ENCODE assay signal across 28 cellular contexts in the genomic region with DNA sequence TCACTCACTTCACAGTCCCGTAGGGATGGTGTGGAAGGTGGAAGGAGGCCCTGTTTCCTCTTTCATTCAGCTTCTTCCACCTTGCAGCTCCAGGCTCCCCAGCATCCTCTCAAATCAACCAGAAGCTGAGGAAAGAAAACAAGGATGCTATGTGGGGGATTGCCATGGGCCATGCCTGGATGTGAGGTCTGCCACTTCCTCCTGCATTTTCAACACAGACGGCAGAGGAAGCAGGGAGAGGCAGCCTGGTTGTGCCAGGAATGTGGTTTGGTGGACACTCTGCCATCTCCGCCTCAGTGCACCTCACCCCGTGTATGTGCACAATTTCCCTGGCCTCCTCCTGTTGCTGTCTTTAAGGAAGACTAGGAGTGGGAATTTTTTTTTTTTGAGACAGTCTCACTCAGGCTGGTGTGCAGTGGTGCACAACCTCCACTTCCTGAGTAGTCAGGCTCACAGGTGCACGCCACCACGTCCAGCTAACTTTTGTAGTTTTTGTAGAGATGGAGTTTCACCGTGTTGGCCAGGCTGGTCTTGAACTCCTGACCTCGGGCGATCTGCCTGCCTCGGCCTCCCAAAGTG.
DNase-seq lines count a peak whose midpoint lies in the region; ATAC-seq and TF ChIP-seq lines count a peak whose summit lies in the region.
"Had no signal": no experiment of that assay in that cellular context is flagged by ENCODE, and none has a peak within 500 bp of the region (broad histone marks: within the 10 kb centered on the region; RNA-seq: fewer than 3 reads in every experiment).

No MANE protein-coding gene starts in this region.

- no peaks in the 10 kb centered on the region for H4K20me1 ChIP-seq in BLaER1 treated with 17β-estradiol and CSF1 and Interleukin-3, amounts not matched to agents 10 nM and 100 nM

- no peak overlapping the region for H3K4me3 Mint-ChIP-seq in nephron progenitor cell
- H3K4me3 Mint-ChIP-seq: CD8-positive, alpha-beta T cell; T-helper 1 cell treated with Interleukin-12 subunit alpha and Interleukin-12 subunit beta and Interleukin-4 antibody, amounts not matched to agents 30 μg/mL and 1 μg/mL, for 36 hours had no signal

- no peak overlapping the region for H3K4me3 ChIP-seq in BLaER1 treated with 17β-estradiol and CSF1 and Interleukin-3, amounts not matched to agents 10 nM and 100 nM
- H3K4me3 ChIP-seq: MG63, Peyer's patch, SK-N-MC had no signal

- peaks cover 0 to 11% (median 1%) of the 10 kb centered on the region in 11 experiments; a peak in 8 of 22 replicates for H3K9me3 ChIP-seq in BLaER1 treated with 17β-estradiol and CSF1 and Interleukin-3, amounts not matched to agents 10 nM and 100 nM (replicated peaks in 1 of 11)
- H3K9me3 ChIP-seq: Caco-2, MG63, Peyer's patch had no signal

- peak; percentile 59 for ATAC-seq in GM18909 (IDR thresholded peaks at IDR 0.05; ENCODE audit: poor library complexity, unreplicated experiment)
- no peak for ATAC-seq in GM19328 (IDR thresholded peaks at IDR 0.05; ENCODE audit: unreplicated experiment)
- no peak for ATAC-seq in HG02571 (IDR thresholded peaks at IDR 0.05; ENCODE audit: unreplicated experiment)
- ATAC-seq: CD8-positive, alpha-beta T cell had no signal

- H3K4me1 ChIP-seq in BLaER1 treated with 17β-estradiol and CSF1 and Interleukin-3, amounts not matched to agents 10 nM and 100 nM = peaks cover 0 to 18% (median 11%) of the 10 kb centered on the region in 10 experiments; a peak in 16 of 20 replicates
- H3K4me1 ChIP-seq: Caco-2 had no signal

- peak overlapping the region in 9 of 11 experiments; percentile 26 to 64 (median 53); a peak in 17 of 22 replicates for H3K4me2 ChIP-seq in BLaER1 treated with 17β-estradiol and CSF1 and Interleukin-3, amounts not matched to agents 10 nM and 100 nM

- DNase-seq in nephron progenitor cell (no peak), cardiac septum (ENCODE audit: low spot score) (no peak)
- DNase-seq: C1 segment of cervical spinal cord; Caco-2; CD8-positive, alpha-beta T cell; DMS 273 treated with DMSO at 0.1 percent for 48 hours; DMS79; GF-D8; IMR-90; KG1; MG63; NCI-H1105 treated with DMSO at 0.1 percent for 48 hours; NCI-H146; NCI-H1930; NCI-H2107; NCI-H524; NCI-H748 treated with DMSO at 0.1 percent for 48 hours; NK-92 treated with Interleukin-12 subunit alpha and Interleukin-12 subunit beta, amount 100 ng/mL, for 24 hours; Peyer's patch; SIG-M5; SW 1271 had no signal

- TF ChIP-seq CTCF in nephron progenitor cell (IDR thresholded peaks at IDR 0.05) = no peak

- H3K36me3 ChIP-seq in BLaER1 treated with 17β-estradiol and CSF1 and Interleukin-3, amounts not matched to agents 10 nM and 100 nM = no peaks in the 10 kb centered on the region
- H3K36me3 ChIP-seq: MG63, Peyer's patch had no signal

- H3K9me3 Mint-ChIP-seq in nephron progenitor cell = peaks cover 10% of the 10 kb centered on the region

- peaks cover 8% of the 10 kb centered on the region for H3K27me3 Mint-ChIP-seq in nephron progenitor cell (ENCODE audit: low read depth, poor library complexity)

- peak overlapping the region; percentile 39 for H3K27ac Mint-ChIP-seq in nephron progenitor cell
- H3K27ac Mint-ChIP-seq: CD8-positive, alpha-beta T cell; T-helper 1 cell treated with Interleukin-12 subunit alpha and Interleukin-12 subunit beta and Interleukin-4 antibody, amounts not matched to agents 30 μg/mL and 1 μg/mL, for 36 hours had no signal

- no peak overlapping the region for H3K27ac ChIP-seq in BLaER1 treated with 17β-estradiol and CSF1 and Interleukin-3, amounts not matched to agents 10 nM and 100 nM
- H3K27ac ChIP-seq: Peyer's patch, SK-N-MC had no signal

- H3K4me1 Mint-ChIP-seq in nephron progenitor cell = peaks cover 2% of the 10 kb centered on the region

- no peaks in the 10 kb centered on the region for H3K27me3 ChIP-seq in BLaER1 treated with 17β-estradiol and CSF1 and Interleukin-3, amounts not matched to agents 10 nM and 100 nM
- H3K27me3 ChIP-seq: MG63, Peyer's patch had no signal

- no peaks in the 10 kb centered on the region for H3K36me3 Mint-ChIP-seq in nephron progenitor cell (ENCODE audit: low read depth)
- H3K36me3 Mint-ChIP-seq: CD8-positive, alpha-beta T cell had no signal

- intact Hi-C loops in cardiac septum (cut with DNase I) = no loop called here

- no peak overlapping the region for H3K9ac ChIP-seq in BLaER1 treated with 17β-estradiol and CSF1 and Interleukin-3, amounts not matched to agents 10 nM and 100 nM

TF ChIP-seq in PFSK-1, 5 proteins besides CTCF, POLR2A, EP300 and RAD21:
- no peak for TF ChIP-seq SIN3A (IDR thresholded peaks at IDR 0.05; ENCODE audit: borderline replicate concordance, insufficient read depth, low read length)
- no peak for TF ChIP-seq TAF1 (IDR thresholded peaks at IDR 0.05; ENCODE audit: borderline replicate concordance, insufficient read depth, low read length)
- TF ChIP-seq, protein P1, sequence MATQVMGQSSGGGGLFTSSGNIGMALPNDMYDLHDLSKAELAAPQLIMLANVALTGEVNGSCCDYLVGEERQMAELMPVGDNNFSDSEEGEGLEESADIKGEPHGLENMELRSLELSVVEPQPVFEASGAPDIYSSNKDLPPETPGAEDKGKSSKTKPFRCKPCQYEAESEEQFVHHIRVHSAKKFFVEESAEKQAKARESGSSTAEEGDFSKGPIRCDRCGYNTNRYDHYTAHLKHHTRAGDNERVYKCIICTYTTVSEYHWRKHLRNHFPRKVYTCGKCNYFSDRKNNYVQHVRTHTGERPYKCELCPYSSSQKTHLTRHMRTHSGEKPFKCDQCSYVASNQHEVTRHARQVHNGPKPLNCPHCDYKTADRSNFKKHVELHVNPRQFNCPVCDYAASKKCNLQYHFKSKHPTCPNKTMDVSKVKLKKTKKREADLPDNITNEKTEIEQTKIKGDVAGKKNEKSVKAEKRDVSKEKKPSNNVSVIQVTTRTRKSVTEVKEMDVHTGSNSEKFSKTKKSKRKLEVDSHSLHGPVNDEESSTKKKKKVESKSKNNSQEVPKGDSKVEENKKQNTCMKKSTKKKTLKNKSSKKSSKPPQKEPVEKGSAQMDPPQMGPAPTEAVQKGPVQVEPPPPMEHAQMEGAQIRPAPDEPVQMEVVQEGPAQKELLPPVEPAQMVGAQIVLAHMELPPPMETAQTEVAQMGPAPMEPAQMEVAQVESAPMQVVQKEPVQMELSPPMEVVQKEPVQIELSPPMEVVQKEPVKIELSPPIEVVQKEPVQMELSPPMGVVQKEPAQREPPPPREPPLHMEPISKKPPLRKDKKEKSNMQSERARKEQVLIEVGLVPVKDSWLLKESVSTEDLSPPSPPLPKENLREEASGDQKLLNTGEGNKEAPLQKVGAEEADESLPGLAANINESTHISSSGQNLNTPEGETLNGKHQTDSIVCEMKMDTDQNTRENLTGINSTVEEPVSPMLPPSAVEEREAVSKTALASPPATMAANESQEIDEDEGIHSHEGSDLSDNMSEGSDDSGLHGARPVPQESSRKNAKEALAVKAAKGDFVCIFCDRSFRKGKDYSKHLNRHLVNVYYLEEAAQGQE (IDR thresholded peaks at IDR 0.05; ENCODE audit: insufficient read depth in 1 of 2, low read depth in 2 of 2, low read length in 2 of 2) = no peak
- TF ChIP-seq POLR2AphosphoS5 (IDR thresholded peaks at IDR 0.05; ENCODE audit: low read depth, low read length) = peak; percentile 90
- no peak for TF ChIP-seq FOXP2 (optimal IDR thresholded peaks at IDR 0.05; ENCODE audit: borderline replicate concordance, extremely low read depth, extremely low read length, insufficient read depth)
